8 cellular contexts compared by ENCODE assay signal in genomic region chr1:202852163-202852904, GRCh38. TPM values are rescaled to one million over a fixed set of nuclear protein-coding genes. Genes with fewer than 3 reads are reported as not detected.
DNase-seq lines count a peak whose midpoint lies in the region; ATAC-seq and FAIRE-seq lines count a peak whose summit lies in the region.

No MANE protein-coding gene starts in this region.

- ATAC-seq in esophagus mucosa, result peak; percentile 72
- ATAC-seq in GM21723 (IDR thresholded peaks at IDR 0.05; ENCODE audit: unreplicated experiment), result no peak
- no peak for ATAC-seq in GM21423 (IDR thresholded peaks at IDR 0.05; ENCODE audit: unreplicated experiment)

- FAIRE-seq in TTC549 (lab: Jason Lieb, UNC), result peak; percentile 75

- DNase-seq in NCI-H2171 (lab: John Stamatoyannopoulos, UW) (peak; percentile 3), NCI-H2171 treated with DMSO at 0.1 percent for 48 hours (lab: John Stamatoyannopoulos, UW) (no peak), HuH-7.5 (ENCODE audit: low spot score) (peak; percentile 43), retina (peak; percentile 34)

RNA-seq across cellular contexts. Expression of gene RABIF, which starts 36.6 kb away (rescaled TPM):
- 12.3 TPM for total RNA-seq in esophagus mucosa

RNA-seq across cellular contexts. Expression of gene PCAT6, which starts 41.6 kb away (rescaled TPM):
- total RNA-seq in esophagus mucosa, result 5.8 TPM

RNA-seq across cellular contexts. Expression of gene KDM5B, which starts 44.1 kb away (rescaled TPM):
- total RNA-seq in esophagus mucosa, result 67.4 TPM
